In the genomic region with DNA sequence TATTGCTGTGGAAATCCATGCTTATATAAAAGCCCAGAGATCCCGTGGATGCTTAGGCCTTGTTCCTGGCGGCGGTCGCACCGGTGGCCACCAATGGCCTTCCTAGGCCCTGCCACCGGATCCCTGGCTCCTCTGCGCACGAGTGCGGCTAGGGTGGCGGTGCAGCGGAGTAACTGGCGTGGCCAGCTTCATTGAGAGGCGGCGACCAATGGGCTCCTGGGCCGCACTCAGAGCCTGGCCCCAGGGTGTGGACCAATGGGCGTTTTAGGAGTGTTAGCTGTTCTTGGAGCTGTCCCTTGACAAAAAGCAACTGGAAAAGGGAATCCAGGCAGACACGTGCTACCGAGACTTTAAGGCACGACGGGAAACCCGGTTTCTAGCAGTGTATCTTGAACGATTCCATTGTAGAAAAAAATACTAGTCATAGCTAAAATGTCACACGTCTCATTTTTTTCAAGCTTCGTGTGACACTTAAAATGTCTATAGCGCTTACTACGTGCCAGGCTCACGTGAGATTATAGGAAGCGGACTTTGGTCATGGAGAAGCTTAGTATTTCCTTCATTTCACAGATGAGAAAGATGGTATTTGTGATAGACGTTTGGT, we compare ENCODE assay signal across 1 cellular context.
TF ChIP-seq lines count a peak whose summit lies in the region.

No MANE protein-coding gene starts in this region.

TF ChIP-seq in HepG2, 621 proteins besides CTCF, POLR2A, EP300 and RAD21 (continued from another document and continues in another):
- TF ChIP-seq, protein P1, sequence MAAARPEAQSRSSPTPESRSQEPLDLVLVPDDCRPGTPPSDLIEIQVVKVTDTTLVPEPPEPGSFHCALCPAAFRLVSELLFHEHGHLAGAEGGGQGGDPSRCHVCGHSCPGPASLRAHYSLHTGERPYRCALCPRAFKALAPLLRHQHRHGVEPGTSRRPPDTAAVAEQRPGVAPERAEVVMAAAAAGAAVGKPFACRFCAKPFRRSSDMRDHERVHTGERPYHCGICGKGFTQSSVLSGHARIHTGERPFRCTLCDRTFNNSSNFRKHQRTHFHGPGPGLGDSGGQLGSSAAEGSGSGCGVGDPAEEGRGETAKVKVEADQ (CRISPR knock-in tag; IDR thresholded peaks at IDR 0.05; ENCODE audit: borderline replicate concordance) = 0 out of 2 replicates have a peak, but pooled peaks have one; percentile 73
- TF ChIP-seq ZNF33B (CRISPR knock-in tag; IDR thresholded peaks at IDR 0.05) (no peak), ZFAT (CRISPR knock-in tag; conservative IDR thresholded peaks at IDR 0.05) (no peak), ZNF552 (CRISPR knock-in tag; IDR thresholded peaks at IDR 0.05; ENCODE audit: borderline replicate concordance) (no peak), TOE1 (CRISPR knock-in tag; IDR thresholded peaks at IDR 0.05) (no peak), JARID2 (CRISPR knock-in tag; IDR thresholded peaks at IDR 0.05; ENCODE audit: insufficient replicate concordance) (no peak), POLR2AphosphoS2 (IDR thresholded peaks at IDR 0.05; ENCODE audit: low read depth, low read length) (0 out of 2 replicates have a peak, but pooled peaks have one; percentile 65), ZNF207 (IDR thresholded peaks at IDR 0.05; ENCODE audit: borderline replicate concordance) (no peak), ZNF713 (CRISPR knock-in tag; IDR thresholded peaks at IDR 0.05) (0 out of 2 replicates have a peak, but pooled peaks have one; percentile 54), CBX2 (IDR thresholded peaks at IDR 0.05; ENCODE audit: low read depth, low read length) (no peak), CBX2 (CRISPR knock-in tag; IDR thresholded peaks at IDR 0.05; ENCODE audit: low read depth) (no peak), PBX3 (CRISPR knock-in tag; IDR thresholded peaks at IDR 0.05; ENCODE audit: borderline replicate concordance) (no peak), IRX3 (CRISPR knock-in tag; IDR thresholded peaks at IDR 0.05; ENCODE audit: borderline replicate concordance, low read depth) (peak; percentile 43; the same call in 1 of the 2 replicates), TRIM24 (CRISPR knock-in tag; IDR thresholded peaks at IDR 0.05) (no peak), ZBED4 (CRISPR knock-in tag; IDR thresholded peaks at IDR 0.05; ENCODE audit: borderline replicate concordance) (no peak), HOXA5 (CRISPR knock-in tag; IDR thresholded peaks at IDR 0.05) (no peak), TFE3 (CRISPR knock-in tag; IDR thresholded peaks at IDR 0.05) (0 out of 2 replicates have a peak, but pooled peaks have one; percentile 9), ZIK1 (CRISPR knock-in tag; IDR thresholded peaks at IDR 0.05; ENCODE audit: borderline replicate concordance, low read depth) (no peak), SMARCC2 (IDR thresholded peaks at IDR 0.05) (no peak), TCF12 (IDR thresholded peaks at IDR 0.05) (no peak), TCF12 (CRISPR knock-in tag; IDR thresholded peaks at IDR 0.05) (no peak), ARNTL (CRISPR knock-in tag; IDR thresholded peaks at IDR 0.05) (no peak), NPAS2 (CRISPR knock-in tag; IDR thresholded peaks at IDR 0.05; ENCODE audit: borderline replicate concordance) (no peak), ZBTB14 (CRISPR knock-in tag; IDR thresholded peaks at IDR 0.05) (no peak), MED8 (CRISPR knock-in tag; IDR thresholded peaks at IDR 0.05; ENCODE audit: insufficient replicate concordance) (no peak), RELA (CRISPR knock-in tag; IDR thresholded peaks at IDR 0.05) (no peak), MIXL1 (CRISPR knock-in tag; IDR thresholded peaks at IDR 0.05) (no peak; the same call in 1 of the 2 replicates), KDM5A (IDR thresholded peaks at IDR 0.05; ENCODE audit: borderline replicate concordance, low read length) (peak; percentile 60; the same call in 1 of the 2 replicates), ZNF563 (CRISPR knock-in tag; IDR thresholded peaks at IDR 0.05) (no peak), PLSCR1 (CRISPR knock-in tag; IDR thresholded peaks at IDR 0.05; ENCODE audit: borderline replicate concordance) (no peak), ZNF34 (CRISPR knock-in tag; IDR thresholded peaks at IDR 0.05; ENCODE audit: borderline replicate concordance) (no peak), ZNF629 (CRISPR knock-in tag; conservative IDR thresholded peaks at IDR 0.05) (no peak), NFRKB (IDR thresholded peaks at IDR 0.05) (no peak), ARHGAP35 (CRISPR knock-in tag; IDR thresholded peaks at IDR 0.05; ENCODE audit: borderline replicate concordance) (no peak), ZNF430 (CRISPR knock-in tag; IDR thresholded peaks at IDR 0.05) (no peak), MATR3 (CRISPR knock-in tag; IDR thresholded peaks at IDR 0.05) (no peak), RFX1 (IDR thresholded peaks at IDR 0.05) (no peak), NCOA1 (CRISPR knock-in tag; IDR thresholded peaks at IDR 0.05) (no peak), ZNF790 (CRISPR knock-in tag; IDR thresholded peaks at IDR 0.05; ENCODE audit: borderline replicate concordance) (no peak), RXRA (CRISPR knock-in tag; IDR thresholded peaks at IDR 0.05) (peak; percentile 49; the same call in 1 of the 2 replicates), REPIN1 (CRISPR knock-in tag; IDR thresholded peaks at IDR 0.05; ENCODE audit: borderline replicate concordance, low read depth) (no peak), MEF2D (CRISPR knock-in tag; IDR thresholded peaks at IDR 0.05) (no peak), HIVEP1 (CRISPR knock-in tag; IDR thresholded peaks at IDR 0.05) (no peak), ZFY (CRISPR knock-in tag; IDR thresholded peaks at IDR 0.05) (peak; percentile 84), ISL2 (CRISPR knock-in tag; IDR thresholded peaks at IDR 0.05) (no peak; the same call in 1 of the 2 replicates), NRL (CRISPR knock-in tag; IDR thresholded peaks at IDR 0.05; ENCODE audit: borderline replicate concordance) (peak; percentile 79; the same call in 1 of the 2 replicates), POGZ (CRISPR knock-in tag; IDR thresholded peaks at IDR 0.05) (no peak; the same call in 1 of the 2 replicates)
- TF ChIP-seq, protein P2, sequence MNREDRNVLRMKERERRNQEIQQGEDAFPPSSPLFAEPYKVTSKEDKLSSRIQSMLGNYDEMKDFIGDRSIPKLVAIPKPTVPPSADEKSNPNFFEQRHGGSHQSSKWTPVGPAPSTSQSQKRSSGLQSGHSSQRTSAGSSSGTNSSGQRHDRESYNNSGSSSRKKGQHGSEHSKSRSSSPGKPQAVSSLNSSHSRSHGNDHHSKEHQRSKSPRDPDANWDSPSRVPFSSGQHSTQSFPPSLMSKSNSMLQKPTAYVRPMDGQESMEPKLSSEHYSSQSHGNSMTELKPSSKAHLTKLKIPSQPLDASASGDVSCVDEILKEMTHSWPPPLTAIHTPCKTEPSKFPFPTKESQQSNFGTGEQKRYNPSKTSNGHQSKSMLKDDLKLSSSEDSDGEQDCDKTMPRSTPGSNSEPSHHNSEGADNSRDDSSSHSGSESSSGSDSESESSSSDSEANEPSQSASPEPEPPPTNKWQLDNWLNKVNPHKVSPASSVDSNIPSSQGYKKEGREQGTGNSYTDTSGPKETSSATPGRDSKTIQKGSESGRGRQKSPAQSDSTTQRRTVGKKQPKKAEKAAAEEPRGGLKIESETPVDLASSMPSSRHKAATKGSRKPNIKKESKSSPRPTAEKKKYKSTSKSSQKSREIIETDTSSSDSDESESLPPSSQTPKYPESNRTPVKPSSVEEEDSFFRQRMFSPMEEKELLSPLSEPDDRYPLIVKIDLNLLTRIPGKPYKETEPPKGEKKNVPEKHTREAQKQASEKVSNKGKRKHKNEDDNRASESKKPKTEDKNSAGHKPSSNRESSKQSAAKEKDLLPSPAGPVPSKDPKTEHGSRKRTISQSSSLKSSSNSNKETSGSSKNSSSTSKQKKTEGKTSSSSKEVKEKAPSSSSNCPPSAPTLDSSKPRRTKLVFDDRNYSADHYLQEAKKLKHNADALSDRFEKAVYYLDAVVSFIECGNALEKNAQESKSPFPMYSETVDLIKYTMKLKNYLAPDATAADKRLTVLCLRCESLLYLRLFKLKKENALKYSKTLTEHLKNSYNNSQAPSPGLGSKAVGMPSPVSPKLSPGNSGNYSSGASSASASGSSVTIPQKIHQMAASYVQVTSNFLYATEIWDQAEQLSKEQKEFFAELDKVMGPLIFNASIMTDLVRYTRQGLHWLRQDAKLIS (CRISPR knock-in tag; IDR thresholded peaks at IDR 0.05) = peak; percentile 88
- TF ChIP-seq, protein P3, sequence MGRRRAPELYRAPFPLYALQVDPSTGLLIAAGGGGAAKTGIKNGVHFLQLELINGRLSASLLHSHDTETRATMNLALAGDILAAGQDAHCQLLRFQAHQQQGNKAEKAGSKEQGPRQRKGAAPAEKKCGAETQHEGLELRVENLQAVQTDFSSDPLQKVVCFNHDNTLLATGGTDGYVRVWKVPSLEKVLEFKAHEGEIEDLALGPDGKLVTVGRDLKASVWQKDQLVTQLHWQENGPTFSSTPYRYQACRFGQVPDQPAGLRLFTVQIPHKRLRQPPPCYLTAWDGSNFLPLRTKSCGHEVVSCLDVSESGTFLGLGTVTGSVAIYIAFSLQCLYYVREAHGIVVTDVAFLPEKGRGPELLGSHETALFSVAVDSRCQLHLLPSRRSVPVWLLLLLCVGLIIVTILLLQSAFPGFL (CRISPR knock-in tag; IDR thresholded peaks at IDR 0.05) = no peak
- TF ChIP-seq, protein P4, sequence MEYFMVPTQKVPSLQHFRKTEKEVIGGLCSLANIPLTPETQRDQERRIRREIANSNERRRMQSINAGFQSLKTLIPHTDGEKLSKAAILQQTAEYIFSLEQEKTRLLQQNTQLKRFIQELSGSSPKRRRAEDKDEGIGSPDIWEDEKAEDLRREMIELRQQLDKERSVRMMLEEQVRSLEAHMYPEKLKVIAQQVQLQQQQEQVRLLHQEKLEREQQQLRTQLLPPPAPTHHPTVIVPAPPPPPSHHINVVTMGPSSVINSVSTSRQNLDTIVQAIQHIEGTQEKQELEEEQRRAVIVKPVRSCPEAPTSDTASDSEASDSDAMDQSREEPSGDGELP (IDR thresholded peaks at IDR 0.05; ENCODE audit: borderline replicate concordance, low read depth) = no peak
